In the genomic region with DNA sequence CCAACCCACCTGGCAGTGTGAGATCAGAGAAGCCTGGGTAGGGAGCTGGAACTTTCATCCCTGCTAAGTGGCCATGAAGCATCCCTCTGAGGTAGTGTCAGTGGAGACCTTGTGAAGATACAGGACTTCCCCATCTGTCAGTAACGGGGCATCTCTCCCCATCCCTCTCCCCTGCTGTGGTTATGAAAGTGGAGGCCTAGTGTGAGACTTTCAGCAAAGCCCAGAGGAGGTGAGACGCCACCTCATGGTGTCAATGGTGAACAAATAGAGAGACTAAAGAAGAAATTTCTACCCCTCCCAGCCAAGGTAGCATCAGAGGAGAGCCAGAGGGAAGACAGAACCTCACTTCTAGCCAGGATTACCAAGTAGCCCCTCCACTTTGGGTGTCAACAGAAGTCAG, we compare ENCODE assay signal across 17 cellular contexts.
A peak's percentile ranks its signal among the peaks of the same experiment; 100 is the strongest.
DNase-seq lines count a peak whose midpoint lies in the region; ATAC-seq, FAIRE-seq and TF ChIP-seq lines count a peak whose summit lies in the region.
"Had no signal": no experiment of that assay in that cellular context is flagged by ENCODE, and none has a peak within 500 bp of the region (broad histone marks: within the 10 kb centered on the region; RNA-seq: fewer than 3 reads in every experiment).

No MANE protein-coding gene starts in this region.

- no peak overlapping the region for H4K91ac ChIP-seq in H1 (replicated peaks; ENCODE audit: insufficient read length, low read length)

- no peak overlapping the region for H2BK5ac ChIP-seq in H1 (ENCODE audit: low read depth, low read length)

- no peak overlapping the region for H2BK120ac ChIP-seq in H1 (replicated peaks; ENCODE audit: low read depth, low read length)

- H3K9me3 ChIP-seq in H1 (ENCODE audit: insufficient read depth in 2 of 2, low read depth in 1 of 2, low read length in 1 of 2) (no peaks in the 10 kb centered on the region), gastroesophageal sphincter (no peaks in the 10 kb centered on the region)

- H3K27ac ChIP-seq in H1 (ENCODE audit: low read depth, low read length) (no peak overlapping the region), gastroesophageal sphincter (no peak overlapping the region)
- H3K27ac ChIP-seq: dorsolateral prefrontal cortex, VCaP had no signal

- TF ChIP-seq EP300 in H1 (IDR thresholded peaks at IDR 0.05; ENCODE audit: borderline replicate concordance in 1 of 2, low read depth in 2 of 2, low read length in 2 of 2) (no peak), gastroesophageal sphincter (IDR thresholded peaks at IDR 0.05) (no peak)

- CTCF ChIA-PET in H1 (lab: Charles Lee; ENCODE audit: partially characterized antibody), result interaction anchor here (0.6 to 2.5 kb wide), 5 partner anchors 10 to 415 kb away, joined by 3 to 6 read pairs (median 3); no protein-coding TSS in a partner anchor

- H4K5ac ChIP-seq in H1 (ENCODE audit: insufficient read length, low read depth, low read length), result no peak overlapping the region

- H3K4me3 ChIP-seq in H1 (ENCODE audit: extremely low read depth in 1 of 4, insufficient read depth in 2 of 4, low read depth in 3 of 4, low read length in 4 of 4), result no peak overlapping the region
- no peak overlapping the region for H3K4me3 ChIP-seq in gastroesophageal sphincter
- H3K4me3 ChIP-seq: dorsolateral prefrontal cortex had no signal

- no peak overlapping the region for H3K4ac ChIP-seq in H1 (replicated peaks; ENCODE audit: insufficient read length, low read depth, low read length)

- H2BK12ac ChIP-seq in H1 (ENCODE audit: low read depth, low read length), result no peak overlapping the region

- no peak overlapping the region for H3K23ac ChIP-seq in H1 (ENCODE audit: insufficient read length)

- ATAC-seq in GM18511 (IDR thresholded peaks at IDR 0.05; ENCODE audit: unreplicated experiment), result peak; percentile 91
- ATAC-seq in GM21367 (IDR thresholded peaks at IDR 0.05; ENCODE audit: unreplicated experiment), result peak; percentile 55
- ATAC-seq in HG03103 (IDR thresholded peaks at IDR 0.05; ENCODE audit: low read depth, unreplicated experiment), result peak; percentile 79
- ATAC-seq in gastroesophageal sphincter, result no peak

- FAIRE-seq in H1 (lab: Jason Lieb, UNC), result no peak
- FAIRE-seq: keratinocyte had no signal

- H3K18ac ChIP-seq in H1 (ENCODE audit: extremely low read depth, low read length), result no peak overlapping the region

- no peaks in the 10 kb centered on the region for H4K20me1 ChIP-seq in H1 (replicated peaks in 1 of 2; ENCODE audit: control insufficient read depth in 1 of 2, insufficient read depth in 2 of 2, low read length in 2 of 2)

- no peaks in the 10 kb centered on the region for H3K23me2 ChIP-seq in H1 (ENCODE audit: low read depth, low read length)

- H3K79me1 ChIP-seq in H1 (ENCODE audit: low read depth, low read length), result no peaks in the 10 kb centered on the region

- H3K4me2 ChIP-seq in H1 (ENCODE audit: insufficient read depth in 1 of 2, low read depth in 2 of 2, low read length in 2 of 2), result no peak overlapping the region

- 73% methylated on average over 1 of the region's 2 CpGs; no CpG with 5 or more reads in 1 of the 2 experiments for WGBS in H1 (ENCODE audit: extremely low coverage in 1 of 2, insufficient coverage in 1 of 2, insufficient read length in 1 of 2, insufficient replicate concordance in 2 of 2, low coverage in 1 of 2, low lambda C conversion rate in 2 of 2, missing lambda C conversion rate in 1 of 2), 2 experiments
- 72% methylated on average over 2 of the region's 2 CpGs; no CpG with 5 or more reads in 1 of the 2 donors for WGBS in gastroesophageal sphincter (ENCODE audit: low coverage in 1 of 2), 2 donors

- no peak for DNase-seq in H1 (ENCODE audit: low read depth in 1 of 2, low spot score in 2 of 2)
- no peak for DNase-seq in medulla oblongata (ENCODE audit: extremely low spot score)
- no peak for DNase-seq in NCI-H226
- no peak for DNase-seq in central memory CD4-positive, alpha-beta T cell
- DNase-seq: aorta; C1 segment of cervical spinal cord; dorsolateral prefrontal cortex; foreskin melanocyte; NCI-H524; SHP77 treated with DMSO at 0.1 percent for 48 hours; stimulated activated CD4-positive, alpha-beta T cell treated with anti-CD3 and anti-CD28 coated beads, Interleukin-4, amount 100 ng/mL, for 4 hours had no signal

- H2AK5ac ChIP-seq in H1 (ENCODE audit: low read depth, low read length), result no peak overlapping the region

- no peak overlapping the region for H2AFZ ChIP-seq in H1 (ENCODE audit: low read length)

- H2BK15ac ChIP-seq in H1 (ENCODE audit: low read length), result no peak overlapping the region

- H3K79me2 ChIP-seq in H1 (ENCODE audit: control insufficient read depth in 1 of 2, insufficient read depth in 2 of 2, low read length in 2 of 2), result no peaks in the 10 kb centered on the region

- TF ChIP-seq RAD21 in H1 (IDR thresholded peaks at IDR 0.05 in 1 of 2, conservative IDR thresholded peaks at IDR 0.05 in 1 of 2; ENCODE audit: low read depth in 2 of 2, low read length in 2 of 2), result peak; percentile 43 to 46; a peak in 3 of 4 replicates

- H3K56ac ChIP-seq in H1 (replicated peaks; ENCODE audit: insufficient read length, low read depth, low read length), result no peak overlapping the region

- H3K14ac ChIP-seq in H1 (ENCODE audit: insufficient read length), result no peak overlapping the region

- TF ChIP-seq POLR2A in H1 (IDR thresholded peaks at IDR 0.05; ENCODE audit: control extremely low read depth in 1 of 2, low read depth in 2 of 2, low read length in 2 of 2), result no peak
- no peak for TF ChIP-seq POLR2A in gastroesophageal sphincter (IDR thresholded peaks at IDR 0.05)

- POLR2A ChIA-PET in H1 (lab: Charles Lee; ENCODE audit: partially characterized antibody), result no interaction called here

- TF ChIP-seq CTCF in H1 (IDR thresholded peaks at IDR 0.05; ENCODE audit: control extremely low read depth in 1 of 3, insufficient read depth in 1 of 3, low read depth in 1 of 3, low read length in 3 of 3), result peak in 2 of 3 experiments; percentile 27 to 32; a peak in 3 of 4 replicates
- TF ChIP-seq CTCF in gastroesophageal sphincter (IDR thresholded peaks at IDR 0.05), result no peak

- H2BK20ac ChIP-seq in H1 (ENCODE audit: low read length), result no peak overlapping the region

- H3K4me1 ChIP-seq in H1 (replicated peaks in 1 of 4; ENCODE audit: control insufficient read depth in 3 of 4, insufficient read depth in 4 of 4, low read length in 3 of 4) (no peaks in the 10 kb centered on the region), gastroesophageal sphincter (no peaks in the 10 kb centered on the region)

- no peak overlapping the region for H3K9ac ChIP-seq in H1 (replicated peaks in 1 of 4; ENCODE audit: extremely low read depth in 1 of 4, low read depth in 3 of 4, low read length in 3 of 4)

- no peak overlapping the region for H4K8ac ChIP-seq in H1 (ENCODE audit: extremely low read depth, insufficient read depth, low read length)

- H3K27me3 ChIP-seq in H1 (replicated peaks in 1 of 4; ENCODE audit: control insufficient read depth in 3 of 4, extremely low read depth in 1 of 4, insufficient read depth in 3 of 4, low read length in 3 of 4), result no peaks in the 10 kb centered on the region
- H3K27me3 ChIP-seq in gastroesophageal sphincter, result no peaks in the 10 kb centered on the region
- H3K27me3 ChIP-seq: dorsolateral prefrontal cortex had no signal

- no peaks in the 10 kb centered on the region for H3K36me3 ChIP-seq in H1 (ENCODE audit: control insufficient read depth in 2 of 4, insufficient read depth in 4 of 4, low read length in 3 of 4)
- H3K36me3 ChIP-seq in gastroesophageal sphincter, result no peaks in the 10 kb centered on the region

TF ChIP-seq in H1, 55 proteins besides CTCF, POLR2A, EP300 and RAD21:
- no peak for TF ChIP-seq KDM5A (IDR thresholded peaks at IDR 0.05; ENCODE audit: low read length)
- TF ChIP-seq SP4 (IDR thresholded peaks at IDR 0.05; ENCODE audit: low read length), result no peak
- TF ChIP-seq SAP30 (IDR thresholded peaks at IDR 0.05; ENCODE audit: insufficient read depth, insufficient replicate concordance, low read length), result no peak
- no peak for TF ChIP-seq SRF (IDR thresholded peaks at IDR 0.05; ENCODE audit: low read depth, low read length)
- no peak for TF ChIP-seq ZNF274 (IDR thresholded peaks at IDR 0.05; ENCODE audit: borderline replicate concordance, extremely low read depth, low read length)
- no peak for TF ChIP-seq RBBP5 (IDR thresholded peaks at IDR 0.05; ENCODE audit: borderline replicate concordance, low read depth, low read length)
- no peak for TF ChIP-seq NANOG (IDR thresholded peaks at IDR 0.05; ENCODE audit: insufficient read depth, low read depth, low read length, poor library complexity, severe bottlenecking)
- TF ChIP-seq GABPA (IDR thresholded peaks at IDR 0.05; ENCODE audit: borderline replicate concordance, insufficient read depth, low read length), result no peak
TF ChIP-seq in H1: peak in this region for 0.

Comparison
In these comparisons a context has a peak if more than half of its experiments do, and no peak if none do; other contexts are left out.
1. CTCF ChIP-seq: peak in H1 (2 of 3); none in gastroesophageal sphincter (0 of 4).